7 cellular contexts compared by ENCODE assay signal in the genomic region with DNA sequence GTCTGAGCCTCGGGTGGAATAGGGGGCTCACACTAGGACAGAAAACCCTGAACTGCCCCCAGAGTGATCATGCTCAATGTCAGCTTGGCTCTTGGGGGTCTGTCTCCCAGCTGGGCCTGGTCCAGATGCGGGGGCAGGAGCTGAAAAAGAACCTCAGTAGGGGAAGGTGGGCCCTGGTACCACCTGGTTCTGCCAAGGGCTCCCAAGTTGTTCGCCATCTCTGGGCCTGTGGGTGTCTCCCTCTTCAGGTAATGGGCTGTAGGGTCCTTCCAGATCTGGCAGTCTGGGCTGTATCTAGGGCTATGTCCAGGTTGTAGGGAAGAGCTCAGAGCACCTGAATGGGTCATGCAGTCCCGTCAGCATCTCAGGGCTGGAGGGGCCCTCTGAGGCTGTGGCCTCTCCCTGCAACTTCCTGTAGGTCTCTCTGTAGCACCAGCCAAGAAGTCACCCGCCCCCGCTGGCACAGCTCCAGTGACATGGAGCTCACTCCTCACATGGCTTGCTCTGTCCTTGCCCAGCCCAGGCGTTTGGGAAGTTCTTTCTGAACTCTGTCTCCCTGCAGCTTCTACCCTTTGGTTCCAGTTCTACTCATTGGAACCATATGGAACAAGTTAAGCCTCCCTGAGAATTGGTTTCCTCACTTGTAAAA. TPM values are rescaled to one million over a fixed set of nuclear protein-coding genes. Genes with fewer than 3 reads are reported as not detected.
DNase-seq lines count a peak whose midpoint lies in the region; ATAC-seq, FAIRE-seq and TF ChIP-seq lines count a peak whose summit lies in the region.

No MANE protein-coding gene starts in this region.

- DNase-seq in KBM-7: peak; percentile 47
- peak; percentile 66 to 88 for DNase-seq in cardiac fibroblast (ENCODE audit: low read depth in 2 of 2)
- DNase-seq in kidney: peak; percentile 91
- DNase-seq in T1000 (lab: John Stamatoyannopoulos, UW): no peak
- DNase-seq in SHP77 (lab: John Stamatoyannopoulos, UW): no peak

- H3K27ac ChIP-seq in kidney (ENCODE audit: low read depth in 2 of 2, low read length in 2 of 2) (no peak overlapping the region), temporal lobe (ENCODE audit: low read depth, low read length) (peak overlapping the region; percentile 96)

- no peak overlapping the region for H3K4me3 ChIP-seq in cardiac fibroblast (replicated peaks in 1 of 2; ENCODE audit: low read depth in 2 of 2, low read length in 2 of 2)
- no peak overlapping the region for H3K4me3 ChIP-seq in kidney (ENCODE audit: low read length in 2 of 2)

- in situ Hi-C loops in KBM-7 (cut with MboI; ENCODE audit: low pct_unique_long_range_greater_than_20kb, low sequenced_read_pairs): no loop called here

- H3K9ac ChIP-seq in kidney (ENCODE audit: low read length in 2 of 2): no peak overlapping the region

- H3K4me1 ChIP-seq in kidney (ENCODE audit: control insufficient read depth in 1 of 2, insufficient read depth in 1 of 2, low read depth in 1 of 2, low read length in 2 of 2): peaks cover 4 to 5% of the 10 kb centered on the region in 2 donors

- H3K9me3 ChIP-seq in kidney (ENCODE audit: control insufficient read depth in 1 of 2, low read length in 2 of 2): no peaks in the 10 kb centered on the region

- no peak for FAIRE-seq in kidney (lab: Jason Lieb, UNC)

- no peak for ATAC-seq in GM21529 (IDR thresholded peaks at IDR 0.05; ENCODE audit: unreplicated experiment)

- TF ChIP-seq CTCF in cardiac fibroblast (IDR thresholded peaks at IDR 0.05; ENCODE audit: low read depth, low read length) (no peak), kidney (IDR thresholded peaks at IDR 0.05; ENCODE audit: borderline replicate concordance, extremely low read depth, insufficient read depth) (no peak)

- intact Hi-C loops in kidney (cut with DNase I): no loop called here

- H3K36me3 ChIP-seq in kidney (ENCODE audit: control insufficient read depth in 1 of 2, insufficient read depth in 2 of 2, low read length in 2 of 2): no peaks in the 10 kb centered on the region

RNA-seq across cellular contexts. Expression of a gene that starts 33.0 kb away (rescaled TPM):
- total RNA-seq in kidney (1.5 TPM), temporal lobe (5.2 TPM)
- polyA plus RNA-seq in kidney (ENCODE audit: insufficient read depth, low read depth, low replicate concordance): 0.22 TPM

RNA-seq across cellular contexts. Expression of a gene that starts 39.8 kb away (rescaled TPM):
- total RNA-seq in kidney (43.4 TPM), temporal lobe (21.6 TPM)
- 28.4 TPM for polyA plus RNA-seq in kidney (ENCODE audit: insufficient read depth, low read depth, low replicate concordance)

Comparison
In these comparisons a context has a peak if more than half of its experiments do, and no peak if none do; other contexts are left out.
1. DNase-seq: peak in KBM-7 (single experiment), cardiac fibroblast (2 of 2) and kidney (single experiment); none in T1000 (single experiment) and SHP77 (0 of 2).